In the genomic region with DNA sequence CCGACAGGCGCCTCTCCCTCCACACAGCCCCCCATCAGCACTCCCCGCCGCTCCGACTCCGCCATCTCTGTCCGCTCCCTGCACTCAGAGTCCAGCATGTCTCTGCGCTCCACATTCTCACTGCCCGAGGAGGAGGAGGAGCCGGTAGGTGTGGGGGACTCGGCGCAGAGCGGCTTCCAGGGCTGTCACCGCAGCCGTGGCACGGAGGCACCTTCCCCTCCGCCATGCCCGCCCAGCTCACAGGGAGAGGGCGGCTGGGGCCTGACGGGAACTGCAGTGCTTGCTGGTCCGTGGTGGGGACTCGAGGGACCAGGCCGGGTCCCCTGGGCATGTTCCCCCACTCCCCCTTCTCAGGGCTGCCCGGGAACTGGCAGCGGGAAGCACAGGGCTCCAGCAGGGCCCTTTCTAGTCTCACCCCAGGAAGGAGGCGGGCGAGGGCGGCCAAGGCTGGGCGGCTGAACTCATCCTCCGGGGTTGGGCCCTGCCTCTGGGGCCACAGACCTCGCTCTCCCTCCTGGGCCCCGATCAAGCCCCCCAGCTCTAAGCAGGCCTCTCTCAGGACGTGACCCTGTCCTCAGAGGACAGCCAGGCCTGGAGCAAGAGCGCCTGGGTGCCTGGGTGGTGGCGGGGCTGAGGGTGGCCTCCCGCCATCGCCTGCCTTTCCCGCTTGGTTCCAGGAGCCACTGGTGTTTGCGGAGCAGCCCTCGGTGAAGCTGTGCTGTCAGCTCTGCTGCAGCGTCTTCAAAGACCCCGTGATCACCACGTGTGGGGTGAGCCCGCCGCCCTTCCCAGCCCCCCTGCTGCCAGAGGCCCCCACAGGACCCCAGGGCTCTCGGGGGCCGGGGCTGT, we compare ENCODE assay signal across 1 cellular context.
TF ChIP-seq lines count a peak whose summit lies in the region.

No MANE protein-coding gene starts in this region.

TF ChIP-seq in H1, 55 proteins besides CTCF, POLR2A, EP300 and RAD21:
- TF ChIP-seq KDM4A (IDR thresholded peaks at IDR 0.05; ENCODE audit: low read depth, low read length, severe bottlenecking) (no peak), MAX (IDR thresholded peaks at IDR 0.05) (no peak), SP4 (IDR thresholded peaks at IDR 0.05; ENCODE audit: low read length) (no peak), TBP (IDR thresholded peaks at IDR 0.05; ENCODE audit: low read depth, low read length) (no peak), SP1 (IDR thresholded peaks at IDR 0.05; ENCODE audit: low read depth, low read length) (no peak)
